1 cellular context compared by ENCODE assay signal in genomic region chr19:41909706-41910105, GRCh38.
A peak's percentile ranks its signal among the peaks of the same experiment; 100 is the strongest.
TF ChIP-seq lines count a peak whose summit lies in the region.

No MANE protein-coding gene starts in this region.

TF ChIP-seq in K562, 482 proteins besides CTCF, POLR2A, EP300 and RAD21:
- TF ChIP-seq PRMT5 (CRISPR knock-in tag; IDR thresholded peaks at IDR 0.05) (no peak), POLR2G (IDR thresholded peaks at IDR 0.05; ENCODE audit: low read depth, low read length) (peak; percentile 63)
